In genomic region chr20:23035731-23036130, GRCh38 we compare ENCODE assay signal across 22 cellular contexts. TPM values are rescaled to one million over a fixed set of nuclear protein-coding genes. Genes with fewer than 3 reads are reported as not detected.
DNase-seq lines count a peak whose midpoint lies in the region; ATAC-seq, FAIRE-seq and TF ChIP-seq lines count a peak whose summit lies in the region.
"Had no signal": no experiment of that assay in that cellular context is flagged by ENCODE, and none has a peak within 500 bp of the region (broad histone marks: within the 10 kb centered on the region; RNA-seq: fewer than 3 reads in every experiment).

No MANE protein-coding gene starts in this region.

- H3K36me3 ChIP-seq in HUES6 (ENCODE audit: control insufficient read depth, insufficient read depth, low read length), result no peaks in the 10 kb centered on the region
- H3K36me3 ChIP-seq in endodermal cell (ENCODE audit: control insufficient read depth, insufficient read depth, low read length), result no peaks in the 10 kb centered on the region
- no peaks in the 10 kb centered on the region for H3K36me3 ChIP-seq in mesendoderm (ENCODE audit: control insufficient read depth, insufficient read depth, low read length)
- no peaks in the 10 kb centered on the region for H3K36me3 ChIP-seq in SJCRH30

- H3K27me3 ChIP-seq in HUES6 (ENCODE audit: control insufficient read depth, insufficient read depth, low read length), result peaks cover 91% of the 10 kb centered on the region
- H3K27me3 ChIP-seq in endodermal cell (ENCODE audit: control insufficient read depth, insufficient read depth, low read length, poor library complexity, severe bottlenecking), result peaks cover 70% of the 10 kb centered on the region
- peaks cover 2% of the 10 kb centered on the region for H3K27me3 ChIP-seq in mesendoderm (ENCODE audit: insufficient read depth, low read length, poor library complexity)
- no peaks in the 10 kb centered on the region for H3K27me3 ChIP-seq in SJCRH30

- no peak for ATAC-seq in A549
- ATAC-seq: GM12878 had no signal

- no peaks in the 10 kb centered on the region for H3K9me3 Mint-ChIP-seq in endodermal cell

- H3K4me2 ChIP-seq in A549 (peak overlapping the region; percentile 71; the same call in 2 of the 3 replicates), mesendoderm (ENCODE audit: low read length) (no peak overlapping the region)
- H3K4me2 ChIP-seq: KMS-11 had no signal

- H2BK15ac ChIP-seq in mesendoderm (replicated peaks; ENCODE audit: low read depth), result no peak overlapping the region

- H3K4me1 Mint-ChIP-seq in endodermal cell, result peaks cover 2% of the 10 kb centered on the region

- WGBS in A549 (ENCODE audit: missing lambda C conversion rate), result 91% methylated on average over 41 of the region's 41 CpGs
- 95 to 96% methylated on average over 27 to 41 of the region's 41 CpGs for WGBS in endodermal cell (ENCODE audit: insufficient coverage in 1 of 2, insufficient read length in 1 of 2), 2 experiments
- no CpG with 5 or more reads among the region's 41 CpGs for WGBS in mesendoderm (ENCODE audit: extremely low coverage, insufficient coverage, low lambda C conversion rate)

- peak overlapping the region; percentile 26 for H3K4me3 Mint-ChIP-seq in endodermal cell

- TF ChIP-seq POLR2A in A549 (IDR thresholded peaks at IDR 0.05; ENCODE audit: low read length), result no peak

- H3K79me1 ChIP-seq in mesendoderm (ENCODE audit: low read length), result no peaks in the 10 kb centered on the region

- CTCF ChIA-PET in A549 (lab: Yijun Ruan, JAX), result interaction anchor here (1.5 to 1.9 kb wide), 3 partner anchors 12 to 344 kb away, joined by 3 to 10 read pairs (median 5); no protein-coding TSS in a partner anchor

- H3K27ac Mint-ChIP-seq in endodermal cell, result no peak overlapping the region

- no peak for TF ChIP-seq EP300 in A549 (IDR thresholded peaks at IDR 0.05)

- H3K18ac ChIP-seq in mesendoderm (ENCODE audit: low read length), result no peak overlapping the region

- H2BK5ac ChIP-seq in mesendoderm (ENCODE audit: low read length), result no peak overlapping the region

- H3K9me3 ChIP-seq in A549 (no peaks in the 10 kb centered on the region), HUES6 (ENCODE audit: control insufficient read depth, insufficient read depth, low read depth, low read length) (no peaks in the 10 kb centered on the region), endodermal cell (ENCODE audit: control insufficient read depth, low read length) (no peaks in the 10 kb centered on the region), SJCRH30 (replicated peaks) (no peaks in the 10 kb centered on the region)

- no peak overlapping the region for H2BK120ac ChIP-seq in mesendoderm (ENCODE audit: low read depth, low read length)

- peaks cover 9% of the 10 kb centered on the region; the same call in 2 of the 3 replicates for H3K4me1 ChIP-seq in A549
- H3K4me1 ChIP-seq in HUES6 (ENCODE audit: control insufficient read depth, insufficient read depth, low read length), result 0 out of 2 replicates have a peak, but pooled peaks cover 2% of the 10 kb centered on the region
- no peaks in the 10 kb centered on the region for H3K4me1 ChIP-seq in endodermal cell (ENCODE audit: control insufficient read depth, insufficient read depth, low read length)
- H3K4me1 ChIP-seq in mesendoderm (ENCODE audit: control insufficient read depth, low read depth, low read length), result no peaks in the 10 kb centered on the region
- H3K4me1 ChIP-seq in SJCRH30, result peaks cover 13% of the 10 kb centered on the region

- H4K8ac ChIP-seq in mesendoderm (ENCODE audit: low read depth, low read length), result no peak overlapping the region

- H3K23ac ChIP-seq in mesendoderm (ENCODE audit: low read length), result no peak overlapping the region

- H3K56ac ChIP-seq in mesendoderm (ENCODE audit: low read length), result peak overlapping the region; percentile 57

- H4K5ac ChIP-seq in mesendoderm (ENCODE audit: low read length), result no peak overlapping the region

- TF ChIP-seq CTCF in A549 (IDR thresholded peaks at IDR 0.05), result no peak
- no peak for TF ChIP-seq CTCF in endodermal cell (conservative IDR thresholded peaks at IDR 0.05)

- peaks cover 89% of the 10 kb centered on the region for H3K27me3 Mint-ChIP-seq in endodermal cell (ENCODE audit: insufficient read depth)

- POLR2A ChIA-PET in A549 (lab: Yijun Ruan, JAX), result no interaction called here

- no peak for FAIRE-seq in A549 (lab: Jason Lieb, UNC)
- FAIRE-seq: A204.1, GM12878, GM18507, HTR-8/SVneo, RCC 7860 had no signal

- DNase-seq in A549 (ENCODE audit: low read depth in 1 of 2, low spot score in 1 of 2) (no peak), endodermal cell (no peak), mesendoderm (no peak), NCI-H1417 treated with DMSO at 0.1 percent for 48 hours (lab: John Stamatoyannopoulos, UW) (no peak), NCI-H1105 (lab: John Stamatoyannopoulos, UW) (no peak), cerebellum (ENCODE audit: low spot score) (no peak), SJCRH30 (no peak)
- DNase-seq: DMS53, NCI-H1092 treated with DMSO at 0.1 percent for 48 hours, NCI-H187 treated with DMSO at 0.1 percent for 48 hours, NCI-H2171 treated with DMSO at 0.1 percent for 48 hours had no signal

- H3K79me2 ChIP-seq in mesendoderm (ENCODE audit: control insufficient read depth, insufficient read depth, low read length), result no peaks in the 10 kb centered on the region

- H3K4me3 ChIP-seq in A549 (peak overlapping the region; percentile 33; the same call in 1 of the 3 replicates), HUES6 (ENCODE audit: low read depth, low read length) (peak overlapping the region; percentile 51), endodermal cell (ENCODE audit: low read length) (no peak overlapping the region), mesendoderm (ENCODE audit: low read length) (no peak overlapping the region), SJCRH30 (no peak overlapping the region)
- H3K4me3 ChIP-seq: GM12878 had no signal

- H3K4ac ChIP-seq in mesendoderm (ENCODE audit: low read depth, low read length), result no peak overlapping the region

- H3K36me3 Mint-ChIP-seq in endodermal cell (ENCODE audit: low read depth), result no peaks in the 10 kb centered on the region

- H2AK5ac ChIP-seq in mesendoderm (ENCODE audit: low read length), result no peak overlapping the region

- no peak for TF ChIP-seq RAD21 in A549 (conservative IDR thresholded peaks at IDR 0.05 in 1 of 2, IDR thresholded peaks at IDR 0.05 in 1 of 2)

- peak overlapping the region; percentile 51 to 71; a peak in 2 of 6 replicates for H3K27ac ChIP-seq in A549
- no peak overlapping the region for H3K27ac ChIP-seq in HUES6 (ENCODE audit: low read depth, low read length)
- no peak overlapping the region for H3K27ac ChIP-seq in endodermal cell (ENCODE audit: low read depth, low read length)
- H3K27ac ChIP-seq in mesendoderm (ENCODE audit: low read depth, low read length), result no peak overlapping the region
- no peak overlapping the region for H3K27ac ChIP-seq in SJCRH30
- H3K27ac ChIP-seq: C4-2B, KMS-11 had no signal

- H3K9ac ChIP-seq in HUES6 (ENCODE audit: low read length) (no peak overlapping the region), endodermal cell (ENCODE audit: extremely low read depth, low read length, poor library complexity, severe bottlenecking) (no peak overlapping the region), mesendoderm (ENCODE audit: low read length) (no peak overlapping the region)
- H3K9ac ChIP-seq: KMS-11 had no signal

TF ChIP-seq in A549, 52 proteins besides CTCF, POLR2A, EP300 and RAD21 (continues in another document):
- TF ChIP-seq JUN (IDR thresholded peaks at IDR 0.05) (no peak), ATOH8 (CRISPR knock-in tag; IDR thresholded peaks at IDR 0.05; ENCODE audit: low read depth) (no peak), PHF8 (IDR thresholded peaks at IDR 0.05; ENCODE audit: borderline replicate concordance, low read depth) (no peak)

RNA-seq across cellular contexts. Expression of gene SSTR4, which starts 0.6 kb away (rescaled TPM):
- 0.07 TPM in 1 of 2 replicates, not detected in the other for polyA plus RNA-seq in A549 (2011; rRNA removed)
- 0.06 and 0.07 TPM in 2 replicates for polyA plus RNA-seq in A549 (2012; cell fraction: cytosol; rRNA removed)
- polyA plus RNA-seq in A549 (2012; cell fraction: nucleus; rRNA removed), result 0.24 TPM in 1 of 2 replicates, not detected in the other
- 0.08 TPM in 2 of 3 replicates, not detected in the other for polyA plus RNA-seq in A549 (2017; fragmentation: RNase III; extraction: RNeasy Plus Mini Kit Qiagen cat#74134 plus additional on column Dnase treatment)
- not detected in 2 replicates for polyA minus RNA-seq in A549 (2011; rRNA and poly(A)+ RNA removed)
- total RNA-seq in endodermal cell, result under 1 TPM in 1 of 2 donors, not detected in 1; 0.40 TPM
- polyA plus RNA-seq in endodermal cell (2013, experiment 1 of 2), result not detected
- not detected for polyA plus RNA-seq in endodermal cell (2013, experiment 2 of 2)
- 0.39 TPM for polyA plus RNA-seq in mesendoderm (2013, experiment 1 of 2)
- polyA plus RNA-seq in mesendoderm (2013, experiment 2 of 2), result 0.34 TPM
- 0.54 TPM for total RNA-seq in cerebellum
- not detected in 2 replicates for total RNA-seq in SJCRH30 (2014; rRNA removed; shearing (Covaris generic))
- total RNA-seq: G401, GM12878, MCF 10A, NCI-H460 had no signal
- polyA plus RNA-seq: GM12878 had no signal

RNA-seq across cellular contexts. Expression of gene THBD, which starts 13.7 kb away (rescaled TPM):
- 26.8 and 29.6 TPM in 2 replicates for polyA plus RNA-seq in A549 (2011; rRNA removed)
- polyA plus RNA-seq in A549 (2012; cell fraction: cytosol; rRNA removed), result 16.5 and 21.6 TPM in 2 replicates
- polyA plus RNA-seq in A549 (2012; cell fraction: nucleus; rRNA removed), result 40.4 and 67.1 TPM in 2 replicates
- polyA plus RNA-seq in A549 (2017; fragmentation: RNase III; extraction: RNeasy Plus Mini Kit Qiagen cat#74134 plus additional on column Dnase treatment), result 19.1 to 28.1 TPM (median 25.8 TPM) in 3 replicates
- 9.7 and 9.9 TPM in 2 replicates for polyA minus RNA-seq in A549 (2011; rRNA and poly(A)+ RNA removed)
- 1 to 10 TPM; 1.2 to 2.0 TPM for total RNA-seq in endodermal cell
- polyA plus RNA-seq in endodermal cell (2013, experiment 1 of 2), result 0.68 TPM
- polyA plus RNA-seq in endodermal cell (2013, experiment 2 of 2), result 0.75 TPM
- 0.48 TPM for polyA plus RNA-seq in mesendoderm (2013, experiment 1 of 2)
- polyA plus RNA-seq in mesendoderm (2013, experiment 2 of 2), result 0.42 TPM
- 2.7 TPM for total RNA-seq in cerebellum
- total RNA-seq in SJCRH30 (2014; rRNA removed; shearing (Covaris generic)), result 0.03 TPM in 1 of 2 replicates, not detected in the other
- total RNA-seq: G401, GM12878 had no signal
- polyA plus RNA-seq: GM12878 had no signal

RNA-seq across cellular contexts. Expression of gene CD93, which starts 50.4 kb away (rescaled TPM):
- polyA plus RNA-seq in A549 (2011; rRNA removed), result not detected in 2 replicates
- polyA plus RNA-seq in A549 (2012; cell fraction: cytosol; rRNA removed), result not detected in 2 replicates
- not detected in 2 replicates for polyA plus RNA-seq in A549 (2012; cell fraction: nucleus; rRNA removed)
- not detected in 3 replicates for polyA plus RNA-seq in A549 (2017; fragmentation: RNase III; extraction: RNeasy Plus Mini Kit Qiagen cat#74134 plus additional on column Dnase treatment)
- not detected in 2 replicates for polyA minus RNA-seq in A549 (2011; rRNA and poly(A)+ RNA removed)
- total RNA-seq in endodermal cell, result under 1 TPM in 1 of 2 donors, not detected in 1; 0.04 TPM
- 0.07 TPM for polyA plus RNA-seq in endodermal cell (2013, experiment 1 of 2)
- polyA plus RNA-seq in endodermal cell (2013, experiment 2 of 2), result 0.04 TPM
- under 0.01 TPM for polyA plus RNA-seq in mesendoderm (2013, experiment 1 of 2)
- 0.01 TPM for polyA plus RNA-seq in mesendoderm (2013, experiment 2 of 2)
- total RNA-seq in cerebellum, result 15.9 TPM
- not detected in 2 replicates for total RNA-seq in SJCRH30 (2014; rRNA removed; shearing (Covaris generic))
- total RNA-seq: G401, MCF 10A, NCI-H460 had no signal

Comparison
In these comparisons a context has a peak if more than half of its experiments do, and no peak if none do; other contexts are left out.
1. H3K27ac ChIP-seq: peak in A549 (2 of 2); none in HUES6 (single experiment), endodermal cell (single experiment), mesendoderm (single experiment) and SJCRH30 (single experiment).
2. H3K4me3 ChIP-seq: peak in A549 (single experiment) and HUES6 (single experiment); none in endodermal cell (single experiment), mesendoderm (single experiment) and SJCRH30 (single experiment).
3. RNA of gene CD93, which starts 50.4 kb away (total RNA-seq): 15.9 TPM in cerebellum (single experiment); 0.04 TPM in endodermal cell and not detected in SJCRH30; every median in the first group is over 10 times any median in the second.